In the genomic region with DNA sequence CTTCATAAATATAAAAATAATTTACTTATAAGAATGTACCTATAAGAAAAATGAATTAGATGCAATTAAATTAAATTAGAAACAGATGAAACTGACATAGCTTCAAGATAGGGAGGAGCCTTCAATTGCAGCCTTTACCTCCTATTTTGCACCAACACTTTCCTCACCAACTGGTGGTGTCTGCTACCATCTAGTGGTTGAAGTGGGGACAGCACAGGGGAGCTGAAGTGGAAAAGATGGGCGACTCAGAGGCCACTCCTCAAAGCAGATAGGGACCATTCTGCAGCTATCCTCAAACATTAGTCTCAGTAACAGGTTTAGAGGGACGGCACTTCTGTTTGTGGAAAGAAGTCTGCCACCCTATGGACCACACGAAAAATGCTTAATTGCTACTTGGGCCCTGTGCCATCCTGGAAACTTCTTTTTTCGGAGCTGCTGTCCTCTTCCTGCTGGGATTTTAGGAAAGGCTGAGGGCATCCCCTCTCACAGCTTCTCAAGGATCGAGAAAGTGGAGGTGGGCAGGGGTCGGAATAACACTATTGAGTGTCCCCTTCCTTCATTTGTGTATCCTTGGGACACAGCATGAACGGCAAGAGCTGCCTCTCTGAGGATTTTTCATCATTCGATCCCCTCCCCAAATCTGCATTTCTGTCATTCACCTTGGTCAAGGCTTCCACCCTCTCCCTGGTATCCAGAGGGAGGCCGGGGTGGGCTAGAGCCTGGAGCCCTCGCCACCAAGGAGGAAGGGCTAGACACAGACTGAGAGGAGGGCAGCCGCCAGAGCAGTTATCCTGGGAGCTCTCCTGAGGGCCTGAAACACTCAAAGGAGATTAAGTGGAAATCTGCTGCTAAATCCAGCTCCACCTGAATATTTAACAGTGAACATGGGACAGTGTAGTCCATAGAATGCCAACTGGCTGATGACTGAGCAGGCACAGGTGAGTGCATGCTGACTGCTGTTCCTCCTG, we compare ENCODE assay signal across 8 cellular contexts. TPM values are rescaled to one million over a fixed set of nuclear protein-coding genes. Genes with fewer than 3 reads are reported as not detected.
A peak's percentile ranks its signal among the peaks of the same experiment; 100 is the strongest.
DNase-seq lines count a peak whose midpoint lies in the region; ATAC-seq and TF ChIP-seq lines count a peak whose summit lies in the region.

No MANE protein-coding gene starts in this region.

- no peaks in the 10 kb centered on the region for H3K79me2 ChIP-seq in SU-DHL-6 (ENCODE audit: insufficient read depth, low read length)

- peak; percentile 24 for DNase-seq in AG04449 (ENCODE audit: low read depth, low spot score)
- peak; percentile 71 for DNase-seq in GM19238 (ENCODE audit: insufficient read length, low spot score)
- peak; percentile 63 for DNase-seq in NCI-H146 (lab: John Stamatoyannopoulos, UW)
- DNase-seq in activated naive CD8-positive, alpha-beta T cell treated with anti-CD3 and anti-CD28 coated beads, Interleukin-2, amount 10 ng/mL, durations not matched to agents 7 days and 5 days = peak; percentile 74
- DNase-seq in heart left ventricle = peak in 4 of 5 donors; percentile 42 to 70 (median 64)
- DNase-seq in pulmonary artery endothelial cell (ENCODE audit: low read depth, low spot score) = peak; percentile 13

- H3F3A ChIP-seq in SU-DHL-6 (ENCODE audit: insufficient read depth) = no peaks in the 10 kb centered on the region

- no peaks in the 10 kb centered on the region for H3K4me1 Mint-ChIP-seq in activated naive CD8-positive, alpha-beta T cell treated with anti-CD3 and anti-CD28 coated beads, Interleukin-2, amount 10 ng/mL, durations not matched to agents 7 days and 5 days

- H3K9me3 ChIP-seq in SU-DHL-6 (ENCODE audit: insufficient read depth, low read length) (no peaks in the 10 kb centered on the region), heart left ventricle (no peaks in the 10 kb centered on the region)

- H3K27ac Mint-ChIP-seq in activated naive CD8-positive, alpha-beta T cell treated with anti-CD3 and anti-CD28 coated beads, Interleukin-2, amount 10 ng/mL, durations not matched to agents 7 days and 5 days = no peak overlapping the region

- peak; percentile 84 for TF ChIP-seq CTCF in AG04449 (IDR thresholded peaks at IDR 0.05; ENCODE audit: insufficient read depth, low read length, missing control alignments)
- TF ChIP-seq CTCF in SU-DHL-6 (IDR thresholded peaks at IDR 0.05; ENCODE audit: insufficient read depth, low read length, poor library complexity, severe bottlenecking) = peak; percentile 83
- TF ChIP-seq CTCF in heart left ventricle (IDR thresholded peaks at IDR 0.05) = peak; percentile 89 to 98 (median 94)

- no peak overlapping the region for H3K4me3 ChIP-seq in AG04449 (ENCODE audit: low read depth, low read length)
- H3K4me3 ChIP-seq in SU-DHL-6 (ENCODE audit: insufficient read depth, low read length, poor library complexity, severe bottlenecking) = no peak overlapping the region
- no peak overlapping the region for H3K4me3 ChIP-seq in heart left ventricle

- no peak overlapping the region for H3K4me2 ChIP-seq in SU-DHL-6 (ENCODE audit: low read depth, low read length, poor library complexity, severe bottlenecking)

- no peaks in the 10 kb centered on the region for H3K36me3 ChIP-seq in SU-DHL-6 (ENCODE audit: low read length)
- H3K36me3 ChIP-seq in heart left ventricle = no peaks in the 10 kb centered on the region

- H3K9me2 ChIP-seq in SU-DHL-6 (replicated peaks; ENCODE audit: insufficient read depth, low read length) = no peaks in the 10 kb centered on the region

- peaks cover 5% of the 10 kb centered on the region for H3K27me3 Mint-ChIP-seq in activated naive CD8-positive, alpha-beta T cell treated with anti-CD3 and anti-CD28 coated beads, Interleukin-2, amount 10 ng/mL, durations not matched to agents 7 days and 5 days

- no peak overlapping the region for H3K9ac ChIP-seq in SU-DHL-6 (ENCODE audit: low read length)

- 40 to 45% (median 43%) methylated on average over 11 of the region's 11 CpGs for WGBS in heart left ventricle, 4 donors

- no peak overlapping the region for H3K4me3 Mint-ChIP-seq in activated naive CD8-positive, alpha-beta T cell treated with anti-CD3 and anti-CD28 coated beads, Interleukin-2, amount 10 ng/mL, durations not matched to agents 7 days and 5 days

- no peaks in the 10 kb centered on the region for H3K36me3 Mint-ChIP-seq in activated naive CD8-positive, alpha-beta T cell treated with anti-CD3 and anti-CD28 coated beads, Interleukin-2, amount 10 ng/mL, durations not matched to agents 7 days and 5 days

- H3K27ac ChIP-seq in SU-DHL-6 (ENCODE audit: low read depth, low read length) = no peak overlapping the region
- H3K27ac ChIP-seq in heart left ventricle = no peak overlapping the region

- H3K4me1 ChIP-seq in heart left ventricle = no peaks in the 10 kb centered on the region

- POLR2A ChIA-PET in AG04449 (lab: Yijun Ruan, JAX) = interaction anchor here (1.1 kb wide), 3 partner anchors 48 to 151 kb away, joined by 3 to 5 read pairs (median 5); a partner anchor contains a TSS
- POLR2A ChIA-PET in activated naive CD8-positive, alpha-beta T cell treated with anti-CD3 and anti-CD28 coated beads, Interleukin-2, amount 10 ng/mL, durations not matched to agents 7 days and 5 days (lab: Charles Lee) = interaction anchor here (0.8 to 1.7 kb wide), 2 partner anchors 253 to 257 kb away, joined by 4 to 8 read pairs; no protein-coding TSS in a partner anchor

- TF ChIP-seq POLR2A in heart left ventricle (IDR thresholded peaks at IDR 0.05) = no peak

- no peaks in the 10 kb centered on the region; the same call in 1 of the 2 replicates for H3K27me3 ChIP-seq in SU-DHL-6 (ENCODE audit: low read length)
- no peaks in the 10 kb centered on the region for H3K27me3 ChIP-seq in heart left ventricle

- no peaks in the 10 kb centered on the region for H3K9me3 Mint-ChIP-seq in activated naive CD8-positive, alpha-beta T cell treated with anti-CD3 and anti-CD28 coated beads, Interleukin-2, amount 10 ng/mL, durations not matched to agents 7 days and 5 days

- H2AFZ ChIP-seq in SU-DHL-6 (ENCODE audit: low read depth, low read length, severe bottlenecking) = no peak overlapping the region

- ATAC-seq in activated naive CD8-positive, alpha-beta T cell treated with anti-CD3 and anti-CD28 coated beads, Interleukin-2, amount 10 ng/mL, durations not matched to agents 7 days and 5 days (ENCODE audit: low read depth) = peak; percentile 86
- ATAC-seq in heart left ventricle = peak; percentile 59 to 83 (median 82)
- ATAC-seq in HG03196 (IDR thresholded peaks at IDR 0.05; ENCODE audit: unreplicated experiment) = no peak

- intact Hi-C loops in heart left ventricle (cut with DNase I) = loop anchor here (1.0 to 10.0 kb wide), 12 partner anchors 36 to 258 kb away; no protein-coding TSS in a partner anchor

- no peaks in the 10 kb centered on the region for H4K20me1 ChIP-seq in SU-DHL-6 (ENCODE audit: low read depth, low read length)

- CTCF ChIA-PET in AG04449 (lab: Yijun Ruan, JAX) = interaction anchor here (0.6 to 25.1 kb wide), 74 partner anchors 8 to 434 kb away, joined by 3 to 821 read pairs (median 5); a partner anchor contains a TSS

RNA-seq across cellular contexts. Expression of a gene that starts 9.6 kb away (rescaled TPM):
- not detected for total RNA-seq in activated naive CD8-positive, alpha-beta T cell treated with anti-CD3 and anti-CD28 coated beads, Interleukin-2, amount 10 ng/mL, durations not matched to agents 7 days and 5 days
- total RNA-seq in heart left ventricle = 1 to 10 TPM in 1 of 9 donors, under 1 TPM in 4, not detected in 4; 0.23 to 2.1 (median 0.40) TPM
- 1 to 10 TPM in 1 of 2 donors, under 1 TPM in 1; 0.07 to 3.4 TPM for polyA plus RNA-seq in heart left ventricle
- total RNA-seq in pulmonary artery endothelial cell = not detected in 2 replicates

RNA-seq across cellular contexts. Expression of a gene that starts 53.0 kb away (rescaled TPM):
- total RNA-seq in activated naive CD8-positive, alpha-beta T cell treated with anti-CD3 and anti-CD28 coated beads, Interleukin-2, amount 10 ng/mL, durations not matched to agents 7 days and 5 days = 100 to 1,000 TPM; 115 TPM
- total RNA-seq in heart left ventricle (100 to 1,000 TPM; 130 to 267 (median 221) TPM), pulmonary artery endothelial cell (80.0 and 97.7 TPM in 2 replicates)
- 100 to 1,000 TPM; 510 to 549 TPM for polyA plus RNA-seq in heart left ventricle

RNA-seq across cellular contexts. Expression of a gene that starts 58.4 kb away (rescaled TPM):
- not detected for total RNA-seq in activated naive CD8-positive, alpha-beta T cell treated with anti-CD3 and anti-CD28 coated beads, Interleukin-2, amount 10 ng/mL, durations not matched to agents 7 days and 5 days
- not detected for total RNA-seq in heart left ventricle
- not detected for polyA plus RNA-seq in heart left ventricle
- total RNA-seq in pulmonary artery endothelial cell = not detected in 2 replicates

Comparison
In these comparisons a context has a peak if more than half of its experiments do, and no peak if none do; other contexts are left out.
1. DNase-seq: peak in every context shown above with its lines; median percentile 74 in activated naive CD8-positive, alpha-beta T cell treated with anti-CD3 and anti-CD28 coated beads, Interleukin-2, amount 10 ng/mL, durations not matched to agents 7 days and 5 days; 71 in GM19238; 64 in heart left ventricle; 63 in NCI-H146; 24 in AG04449; 13 in pulmonary artery endothelial cell.